In genomic region chr9:98132158-98132557, GRCh38 we compare ENCODE assay signal across 20 cellular contexts.
"Had no signal": no experiment of that assay in that cellular context is flagged by ENCODE, and none has a peak within 500 bp of the region (broad histone marks: within the 10 kb centered on the region; RNA-seq: fewer than 3 reads in every experiment).

No MANE protein-coding gene starts in this region.

- H3K4me1 Mint-ChIP-seq: central memory CD8-positive, alpha-beta T cell; nephron had no signal

- H3K27ac Mint-ChIP-seq: activated naive CD8-positive, alpha-beta T cell treated with anti-CD3 and anti-CD28 coated beads for 36 hours; endodermal cell; nephron had no signal

- H3K9me3 ChIP-seq: breast epithelium, colonic mucosa, gastroesophageal sphincter, tibial artery had no signal

- H3K36me3 Mint-ChIP-seq: activated naive CD8-positive, alpha-beta T cell treated with anti-CD3 and anti-CD28 coated beads for 36 hours had no signal

- ATAC-seq: activated T-cell treated with anti-CD3 and anti-CD28 coated beads, Interleukin-2, amount 50 U/mL, for 4 hours; gastroesophageal sphincter; left cardiac atrium; right cardiac atrium; stimulated activated naive CD8-positive, alpha-beta T cell treated with anti-CD3 and anti-CD28 coated beads, Interleukin-15, amount 100 ng/mL, for 72 hours had no signal

- H3K27me3 Mint-ChIP-seq: activated naive CD8-positive, alpha-beta T cell treated with anti-CD3 and anti-CD28 coated beads for 36 hours; central memory CD8-positive, alpha-beta T cell; stimulated activated naive CD8-positive, alpha-beta T cell treated with anti-CD3 and anti-CD28 coated beads, Interleukin-15, amount 100 ng/mL, for 72 hours had no signal

- H3K27me3 ChIP-seq: breast epithelium, colonic mucosa, gastroesophageal sphincter, tibial artery had no signal

- H3K4me3 Mint-ChIP-seq: activated naive CD8-positive, alpha-beta T cell treated with anti-CD3 and anti-CD28 coated beads for 36 hours; activated T-cell treated with anti-CD3 and anti-CD28 coated beads, Interleukin-2, amount 50 U/mL, for 4 hours; central memory CD8-positive, alpha-beta T cell; endodermal cell; nephron had no signal

- H3K9me3 Mint-ChIP-seq: activated naive CD8-positive, alpha-beta T cell treated with anti-CD3 and anti-CD28 coated beads for 36 hours; activated T-cell treated with anti-CD3 and anti-CD28 coated beads, Interleukin-2, amount 50 U/mL, for 4 hours; central memory CD8-positive, alpha-beta T cell; endodermal cell; nephron; stimulated activated naive CD8-positive, alpha-beta T cell treated with anti-CD3 and anti-CD28 coated beads, Interleukin-15, amount 100 ng/mL, for 72 hours had no signal

- H3K27ac ChIP-seq: breast epithelium, colonic mucosa, gastroesophageal sphincter, parathyroid adenoma, tibial artery, WERI-Rb-1 had no signal

- H3K4me1 ChIP-seq: breast epithelium, colonic mucosa, gastroesophageal sphincter, parathyroid adenoma had no signal

- DNase-seq: activated CD4-positive, alpha-beta T cell treated with anti-CD3 and anti-CD28 coated beads, Interleukin-2, amount 50 U/mL, for 48 hours; activated CD8-positive, alpha-beta memory T cell treated with anti-CD3 and anti-CD28 coated beads, Interleukin-2, amount 50 U/mL, for 48 hours; activated gamma-delta T cell; activated naive CD8-positive, alpha-beta T cell treated with anti-CD3 and anti-CD28 coated beads for 36 hours; activated T-cell treated with anti-CD3 and anti-CD28 coated beads, Interleukin-2, amount 50 U/mL, for 4 hours; colonic mucosa; head of caudate nucleus; hypothalamus; left cardiac atrium; right cardiac atrium; stimulated activated CD4-positive, alpha-beta T cell treated with anti-CD3 and anti-CD28 coated beads, Interleukin-1b, Interleukin-23, amount 100 ng/mL, for 48 hours; stimulated activated naive CD8-positive, alpha-beta T cell treated with anti-CD3 and anti-CD28 coated beads, Interleukin-15, amount 100 ng/mL, for 72 hours; WERI-Rb-1 had no signal

- H3K4me3 ChIP-seq: breast epithelium, colonic mucosa, gastroesophageal sphincter, tibial artery had no signal

- H3K36me3 ChIP-seq: breast epithelium, colonic mucosa, gastroesophageal sphincter, tibial artery had no signal

- H3K9ac ChIP-seq: parathyroid adenoma had no signal
